26 cellular contexts compared by ENCODE assay signal in genomic region chr15:78629031-78629715, GRCh38. TPM values are rescaled to one million over a fixed set of nuclear protein-coding genes. Genes with fewer than 3 reads are reported as not detected.
DNase-seq lines count a peak whose midpoint lies in the region; ATAC-seq, FAIRE-seq and TF ChIP-seq lines count a peak whose summit lies in the region.
"Had no signal": no experiment of that assay in that cellular context is flagged by ENCODE, and none has a peak within 500 bp of the region (broad histone marks: within the 10 kb centered on the region; RNA-seq: fewer than 3 reads in every experiment).

No MANE protein-coding gene starts in this region.

- H3K27me3 Mint-ChIP-seq in astrocyte (ENCODE audit: low read depth, unreplicated experiment): peaks cover 66% of the 10 kb centered on the region

- peak overlapping the region; percentile 42 for H2BK5ac ChIP-seq in neuronal stem cell (ENCODE audit: low read length)

- no peak for TF ChIP-seq CTCF in astrocyte (IDR thresholded peaks at IDR 0.05; ENCODE audit: insufficient read depth, low read depth, low read length)

- peaks cover 15% of the 10 kb centered on the region for H3K9me3 Mint-ChIP-seq in astrocyte (ENCODE audit: unreplicated experiment)
- H3K9me3 Mint-ChIP-seq: GM23338, H9 had no signal

- H4K20me1 ChIP-seq in astrocyte (ENCODE audit: insufficient read depth, low read length): no peaks in the 10 kb centered on the region
- H4K20me1 ChIP-seq: BLaER1 had no signal

- peak overlapping the region; percentile 21 for H2AK5ac ChIP-seq in neuronal stem cell (ENCODE audit: low read depth, low read length)

- H3K14ac ChIP-seq in neuronal stem cell (ENCODE audit: low read length): no peak overlapping the region

- no peak overlapping the region for H3K9ac ChIP-seq in astrocyte (ENCODE audit: low read length)
- H3K9ac ChIP-seq in neuronal stem cell (ENCODE audit: low read depth, low read length, poor library complexity): peak overlapping the region; percentile 47
- H3K9ac ChIP-seq: BLaER1, KMS-11 had no signal

- FAIRE-seq in astrocyte (lab: Jason Lieb, UNC) (no peak), urothelium cell line (lab: Jason Lieb, UNC) (peak; percentile 85)
- FAIRE-seq: D721Med, RCC 7860 had no signal

- ATAC-seq in GM21786 (IDR thresholded peaks at IDR 0.05; ENCODE audit: unreplicated experiment): no peak
- ATAC-seq: GM23338 had no signal

- no CpG with 5 or more reads among the region's 29 CpGs for WGBS in neuronal stem cell (ENCODE audit: extremely low coverage in 2 of 2, insufficient read length in 2 of 2, insufficient replicate concordance in 1 of 2), 2 donors

- no peak overlapping the region for H2AFZ ChIP-seq in astrocyte (ENCODE audit: low read depth, low read length)
- H2AFZ ChIP-seq in neuronal stem cell (ENCODE audit: low read length): no peak overlapping the region
- H2AFZ ChIP-seq: GM23338 had no signal

- no peak overlapping the region for H4K91ac ChIP-seq in neuronal stem cell (ENCODE audit: low read depth, low read length, poor library complexity)

- no peaks in the 10 kb centered on the region for H3K4me1 Mint-ChIP-seq in astrocyte (ENCODE audit: low read depth, unreplicated experiment)
- H3K4me1 Mint-ChIP-seq: CD4-positive, CD25-positive, alpha-beta regulatory T cell; GM23338; H9; IgD-negative memory B cell had no signal

- H2BK15ac ChIP-seq in neuronal stem cell (ENCODE audit: low read length): no peak overlapping the region

- H4K8ac ChIP-seq in neuronal stem cell (ENCODE audit: low read depth, low read length): no peak overlapping the region

- H3K27me3 ChIP-seq in astrocyte (ENCODE audit: insufficient read depth, low read length) (peaks cover 29% of the 10 kb centered on the region), neuronal stem cell (ENCODE audit: control insufficient read depth in 3 of 3, insufficient read depth in 3 of 3, low read depth in 1 of 3, low read length in 3 of 3) (peaks cover 0 to 59% (median 6%) of the 10 kb centered on the region in 3 experiments)
- H3K27me3 ChIP-seq: BLaER1 had no signal

- H3K4me1 ChIP-seq in astrocyte (ENCODE audit: insufficient read depth, low read length): no peaks in the 10 kb centered on the region
- H3K4me1 ChIP-seq in neuronal stem cell (ENCODE audit: control insufficient read depth in 2 of 2, insufficient read depth in 1 of 2, low read depth in 1 of 2, low read length in 2 of 2): no peaks in the 10 kb centered on the region
- H3K4me1 ChIP-seq: BLaER1 had no signal

- H3K4ac ChIP-seq in neuronal stem cell (ENCODE audit: low read length): no peak overlapping the region

- no peaks in the 10 kb centered on the region for H3K79me1 ChIP-seq in neuronal stem cell (ENCODE audit: low read depth, low read length)

- peak; percentile 44 for DNase-seq in activated CD8-positive, alpha-beta memory T cell treated with anti-CD3 and anti-CD28 coated beads for 24 hours
- no peak for DNase-seq in activated CD8-positive, alpha-beta memory T cell treated with anti-CD3 and anti-CD28 coated beads, Interleukin-2, amount 50 U/mL, for 4 hours
- DNase-seq in astrocyte (ENCODE audit: low read depth) (no peak), neuronal stem cell (ENCODE audit: low spot score) (no peak), urothelium cell line (ENCODE audit: low spot score) (no peak)
- DNase-seq in activated CD4-positive, alpha-beta T cell treated with anti-CD3 and anti-CD28 coated beads for 1 hour: no peak
- DNase-seq: CD4-positive, CD25-positive, alpha-beta regulatory T cell; H9; MM.1S; NCI-H1417; NCI-H1694; NCI-H2029 treated with DMSO at 0.1 percent for 48 hours; NCI-H2171 treated with DMSO at 0.1 percent for 48 hours; NCI-H345; NCI-H510A treated with DMSO at 0.1 percent for 48 hours; NCI-H774; SIG-M5 had no signal

- no peak overlapping the region for H2BK120ac ChIP-seq in neuronal stem cell (ENCODE audit: low read depth, low read length)

- H3K4me2 ChIP-seq in astrocyte (ENCODE audit: low read length): no peak overlapping the region
- no peak overlapping the region for H3K4me2 ChIP-seq in neuronal stem cell (ENCODE audit: insufficient read depth, low read length, poor library complexity, severe bottlenecking)
- H3K4me2 ChIP-seq: BLaER1, GM23338, KMS-11 had no signal

- H3K36me3 ChIP-seq in astrocyte (ENCODE audit: insufficient read depth, low read length): no peaks in the 10 kb centered on the region
- H3K36me3 ChIP-seq in neuronal stem cell (replicated peaks in 1 of 2; ENCODE audit: control insufficient read depth in 2 of 2, insufficient read depth in 2 of 2, low read length in 2 of 2): no peaks in the 10 kb centered on the region
- H3K36me3 ChIP-seq: BLaER1 had no signal

- H3K79me2 ChIP-seq in astrocyte (ENCODE audit: insufficient read depth, low read length): no peaks in the 10 kb centered on the region

- H3K4me3 ChIP-seq in astrocyte (ENCODE audit: insufficient read depth, low read depth, low read length) (no peak overlapping the region), neuronal stem cell (ENCODE audit: low read length in 2 of 2) (no peak overlapping the region)
- H3K4me3 ChIP-seq: BLaER1, GM23338, SK-N-MC had no signal

- peak overlapping the region; percentile 34 for H3K18ac ChIP-seq in neuronal stem cell (ENCODE audit: low read length)

- H3K9me3 ChIP-seq in astrocyte (ENCODE audit: insufficient read depth, low read depth, low read length) (peaks cover 6% of the 10 kb centered on the region), neuronal stem cell (replicated peaks in 1 of 2; ENCODE audit: control insufficient read depth in 2 of 2, insufficient read depth in 1 of 2, low read depth in 1 of 2, low read length in 2 of 2) (peaks cover 2 to 3% of the 10 kb centered on the region in 2 donors)

- H2BK12ac ChIP-seq in neuronal stem cell (ENCODE audit: low read length): peak overlapping the region; percentile 46

- H3K4me3 Mint-ChIP-seq in astrocyte (ENCODE audit: unreplicated experiment): no peak overlapping the region
- H3K4me3 Mint-ChIP-seq: CD4-positive, CD25-positive, alpha-beta regulatory T cell; GM23338; H9; IgD-negative memory B cell had no signal

- H3K27ac ChIP-seq in astrocyte (ENCODE audit: low read depth, low read length): no peak overlapping the region
- H3K27ac ChIP-seq in neuronal stem cell (replicated peaks; ENCODE audit: low read length): no peak overlapping the region
- H3K27ac ChIP-seq: BLaER1, KMS-11, SK-N-MC had no signal

- peak overlapping the region; percentile 29 for H3K27ac Mint-ChIP-seq in astrocyte (ENCODE audit: unreplicated experiment)
- H3K27ac Mint-ChIP-seq: CD4-positive, CD25-positive, alpha-beta regulatory T cell; GM23338; H9 had no signal

- peaks cover 3% of the 10 kb centered on the region for H3K36me3 Mint-ChIP-seq in astrocyte (ENCODE audit: low read depth, unreplicated experiment)
- H3K36me3 Mint-ChIP-seq: CD4-positive, CD25-positive, alpha-beta regulatory T cell; IgD-negative memory B cell had no signal

- H3K23ac ChIP-seq in neuronal stem cell (ENCODE audit: low read depth, low read length, poor library complexity): peak overlapping the region; percentile 90

RNA-seq across cellular contexts. Expression of gene CHRNA3, which starts 8.4 kb away (rescaled TPM):
- not detected in 2 replicates for total RNA-seq in astrocyte
- polyA plus RNA-seq in neuronal stem cell (2013, experiment 1 of 2): 0.77 TPM
- 0.97 TPM for polyA plus RNA-seq in neuronal stem cell (2013, experiment 2 of 2)
- total RNA-seq: CD4-positive, CD25-positive, alpha-beta regulatory T cell had no signal
- polyA plus RNA-seq: IgD-negative memory B cell had no signal

RNA-seq across cellular contexts. Expression of gene CHRNB4, which starts 11.8 kb away (rescaled TPM):
- not detected in 2 replicates for total RNA-seq in astrocyte
- 0.17 TPM for polyA plus RNA-seq in neuronal stem cell (2013, experiment 1 of 2)
- 0.17 TPM for polyA plus RNA-seq in neuronal stem cell (2013, experiment 2 of 2)
- total RNA-seq: A172; CD4-positive, CD25-positive, alpha-beta regulatory T cell had no signal
- polyA plus RNA-seq: CD4-positive, CD25-positive, alpha-beta regulatory T cell; IgD-negative memory B cell had no signal
